10 cellular contexts compared by ENCODE assay signal in the genomic region with DNA sequence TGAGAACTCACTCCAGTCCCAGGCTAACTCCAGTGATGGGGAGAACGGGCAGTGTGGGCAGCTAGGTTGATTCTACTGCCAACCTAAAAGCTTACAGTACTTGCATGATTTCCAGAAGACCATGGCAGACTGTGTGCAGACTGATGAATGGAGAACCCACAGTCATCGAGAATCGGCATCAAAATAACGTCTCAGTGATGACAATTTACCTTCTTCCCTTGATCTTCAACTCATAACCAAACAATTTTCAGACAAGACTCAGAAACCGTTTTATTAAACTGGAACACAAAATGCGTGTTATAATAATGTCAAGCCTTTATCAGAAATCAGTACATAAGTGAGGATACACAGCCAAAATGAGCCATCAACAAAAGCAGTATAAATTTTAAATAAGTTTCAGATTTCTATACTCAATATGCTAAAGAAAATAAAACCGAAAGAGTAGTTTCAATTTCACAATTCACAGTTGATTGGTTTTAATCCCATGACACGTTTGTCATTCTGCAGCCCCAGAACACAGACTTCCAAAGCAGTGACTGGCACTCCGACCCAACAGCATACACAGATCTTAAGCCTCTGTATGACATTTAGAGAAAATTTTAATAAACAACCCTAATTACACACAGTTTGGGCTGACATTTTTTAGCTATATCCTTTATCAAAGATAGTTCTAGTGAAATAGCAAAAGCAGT. TPM values are rescaled to one million over a fixed set of nuclear protein-coding genes. Genes with fewer than 3 reads are reported as not detected.
DNase-seq lines count a peak whose midpoint lies in the region; ATAC-seq and TF ChIP-seq lines count a peak whose summit lies in the region.
"Had no signal": no experiment of that assay in that cellular context is flagged by ENCODE, and none has a peak within 500 bp of the region (broad histone marks: within the 10 kb centered on the region; RNA-seq: fewer than 3 reads in every experiment).

No MANE protein-coding gene starts in this region.

- peak overlapping the region; percentile 46 for H3K27ac Mint-ChIP-seq in CD8-positive, alpha-beta T cell
- no peak overlapping the region for H3K27ac Mint-ChIP-seq in T-helper 2 cell treated with Interferon-gamma antibody and Interleukin-4, amounts not matched to agents 5 μg/mL and 100 μg/mL, for 36 hours
- H3K27ac Mint-ChIP-seq in Caco-2 (ENCODE audit: unreplicated experiment), result no peak overlapping the region

- no peaks in the 10 kb centered on the region for H3K9me3 ChIP-seq in CD8-positive, alpha-beta T cell (ENCODE audit: low read length)
- no peaks in the 10 kb centered on the region for H3K9me3 ChIP-seq in Caco-2
- H3K9me3 ChIP-seq in tibial artery, result no peaks in the 10 kb centered on the region

- DNase-seq in CD8-positive, alpha-beta T cell, result no peak
- no peak for DNase-seq in T-helper 2 cell treated with Interferon-gamma antibody and Interleukin-4, amounts not matched to agents 5 μg/mL and 100 μg/mL, for 36 hours (ENCODE audit: low spot score)
- DNase-seq in Caco-2 (no peak), tibial artery (no peak), dedifferentiated amniotic fluid mesenchymal stem cell (ENCODE audit: extremely low spot score) (no peak), DMS53 (lab: John Stamatoyannopoulos, UW) (no peak)
- DNase-seq: hippocampal formation had no signal

- H3K36me3 ChIP-seq in CD8-positive, alpha-beta T cell (ENCODE audit: insufficient read depth, low read length), result no peaks in the 10 kb centered on the region
- H3K36me3 ChIP-seq in Caco-2 (ENCODE audit: control insufficient read depth, insufficient read depth, low read length), result no peaks in the 10 kb centered on the region
- no peaks in the 10 kb centered on the region for H3K36me3 ChIP-seq in tibial artery

- ATAC-seq in CD8-positive, alpha-beta T cell, result no peak
- ATAC-seq in GM19324 (IDR thresholded peaks at IDR 0.05; ENCODE audit: low FRiP score, unreplicated experiment) (peak; percentile 79), HG02981 (IDR thresholded peaks at IDR 0.05; ENCODE audit: unreplicated experiment) (peak; percentile 64)

- peaks cover 31% of the 10 kb centered on the region for H3K4me1 Mint-ChIP-seq in CD8-positive, alpha-beta T cell (ENCODE audit: low read depth)
- peaks cover 46% of the 10 kb centered on the region for H3K4me1 Mint-ChIP-seq in T-helper 2 cell treated with Interferon-gamma antibody and Interleukin-4, amounts not matched to agents 5 μg/mL and 100 μg/mL, for 36 hours (ENCODE audit: low read depth)
- no peaks in the 10 kb centered on the region for H3K4me1 Mint-ChIP-seq in Caco-2 (ENCODE audit: low read depth, unreplicated experiment)

- POLR2A ChIA-PET in CD8-positive, alpha-beta T cell (lab: Charles Lee), result interaction anchor here (0.6 to 1.8 kb wide), 2 partner anchors 54 to 1633 kb away, joined by 3 to 5 read pairs; a partner anchor contains a TSS
- POLR2A ChIA-PET in Caco-2 (lab: Charles Lee), result no interaction called here

- no peaks in the 10 kb centered on the region for H3K27me3 ChIP-seq in CD8-positive, alpha-beta T cell (ENCODE audit: insufficient read depth, low read length)
- H3K27me3 ChIP-seq in Caco-2 (replicated peaks; ENCODE audit: control insufficient read depth, insufficient read depth, low read length) (no peaks in the 10 kb centered on the region), tibial artery (no peaks in the 10 kb centered on the region)

- intact Hi-C loops in CD8-positive, alpha-beta T cell (cut with DNase I, micrococcal nuclease), result loop anchor here in 1 of 2 experiments (5.0 kb wide), 2 partner anchors 55 to 130 kb away; a partner anchor contains a TSS
- intact Hi-C loops in Caco-2 (cut with micrococcal nuclease; ENCODE audit: unreplicated experiment), result loop anchor here (10.0 kb wide), 1 partner anchor 538 kb away; no protein-coding TSS in a partner anchor
- intact Hi-C loops in tibial artery (cut with DNase I; ENCODE audit: low total_unique reads), result loop anchor here (5.0 kb wide), 1 partner anchor 300 kb away; no protein-coding TSS in a partner anchor

- no TSS peak for BruUV-seq in Caco-2 (replicated peaks; lab: Mats Ljungman, UMichigan)

- no peaks in the 10 kb centered on the region for H3K36me3 Mint-ChIP-seq in CD8-positive, alpha-beta T cell
- H3K36me3 Mint-ChIP-seq in T-helper 2 cell treated with Interferon-gamma antibody and Interleukin-4, amounts not matched to agents 5 μg/mL and 100 μg/mL, for 36 hours (ENCODE audit: low read depth), result peaks cover 3% of the 10 kb centered on the region
- no peaks in the 10 kb centered on the region for H3K36me3 Mint-ChIP-seq in Caco-2 (ENCODE audit: insufficient read depth, unreplicated experiment)

- no peaks in the 10 kb centered on the region for H3K9me3 Mint-ChIP-seq in CD8-positive, alpha-beta T cell
- H3K9me3 Mint-ChIP-seq in T-helper 2 cell treated with Interferon-gamma antibody and Interleukin-4, amounts not matched to agents 5 μg/mL and 100 μg/mL, for 36 hours, result no peaks in the 10 kb centered on the region
- H3K9me3 Mint-ChIP-seq in Caco-2 (ENCODE audit: unreplicated experiment), result no peaks in the 10 kb centered on the region

- H3K4me1 ChIP-seq in CD8-positive, alpha-beta T cell (ENCODE audit: insufficient read depth, low read length), result peaks cover 3% of the 10 kb centered on the region
- no peaks in the 10 kb centered on the region for H3K4me1 ChIP-seq in Caco-2
- peaks cover 0 to 8% (median 0%) of the 10 kb centered on the region in 4 donors for H3K4me1 ChIP-seq in tibial artery

- H3K4me3 ChIP-seq in CD8-positive, alpha-beta T cell (ENCODE audit: low read depth, low read length), result no peak overlapping the region
- no peak overlapping the region for H3K4me3 ChIP-seq in Caco-2 (ENCODE audit: low read depth, low read length)
- no peak overlapping the region for H3K4me3 ChIP-seq in tibial artery

- CTCF ChIA-PET in CD8-positive, alpha-beta T cell (lab: Charles Lee), result interaction anchor here (1.3 to 2.6 kb wide), 4 partner anchors 11 to 298 kb away, joined by 4 to 34 read pairs (median 28); a partner anchor contains a TSS
- CTCF ChIA-PET in Caco-2 (lab: Charles Lee), result interaction anchor here (0.6 kb wide), 1 partner anchor 526 kb away, joined by 5 read pairs; no protein-coding TSS in a partner anchor

- no peak for TF ChIP-seq CTCF in CD8-positive, alpha-beta T cell (IDR thresholded peaks at IDR 0.05)
- TF ChIP-seq CTCF in Caco-2 (IDR thresholded peaks at IDR 0.05; ENCODE audit: insufficient read depth in 1 of 2, low read depth in 1 of 2, low read length in 1 of 2, severe bottlenecking in 1 of 2, unreplicated experiment in 1 of 2) (no peak), tibial artery (IDR thresholded peaks at IDR 0.05) (no peak)

- no peak overlapping the region for H3K27ac ChIP-seq in CD8-positive, alpha-beta T cell (ENCODE audit: low read depth, low read length)
- no peak overlapping the region for H3K27ac ChIP-seq in tibial artery
- H3K27ac ChIP-seq: parathyroid adenoma had no signal

- H3K27me3 Mint-ChIP-seq in CD8-positive, alpha-beta T cell (ENCODE audit: low read depth), result no peaks in the 10 kb centered on the region
- peaks cover 7% of the 10 kb centered on the region for H3K27me3 Mint-ChIP-seq in T-helper 2 cell treated with Interferon-gamma antibody and Interleukin-4, amounts not matched to agents 5 μg/mL and 100 μg/mL, for 36 hours (ENCODE audit: low read depth)
- H3K27me3 Mint-ChIP-seq in Caco-2 (ENCODE audit: insufficient read depth, unreplicated experiment), result no peaks in the 10 kb centered on the region

- no peak overlapping the region for H3K4me3 Mint-ChIP-seq in CD8-positive, alpha-beta T cell
- H3K4me3 Mint-ChIP-seq in T-helper 2 cell treated with Interferon-gamma antibody and Interleukin-4, amounts not matched to agents 5 μg/mL and 100 μg/mL, for 36 hours, result peak overlapping the region; percentile 55
- H3K4me3 Mint-ChIP-seq in Caco-2 (ENCODE audit: unreplicated experiment), result no peak overlapping the region

RNA-seq across cellular contexts. Expression of a gene that starts 54.5 kb away (rescaled TPM):
- total RNA-seq in CD8-positive, alpha-beta T cell, result 1 to 10 TPM; 8.7 to 9.4 TPM
- 7.6 and 8.8 TPM in 2 replicates for total RNA-seq in Caco-2 (2022)
